In the genomic region with DNA sequence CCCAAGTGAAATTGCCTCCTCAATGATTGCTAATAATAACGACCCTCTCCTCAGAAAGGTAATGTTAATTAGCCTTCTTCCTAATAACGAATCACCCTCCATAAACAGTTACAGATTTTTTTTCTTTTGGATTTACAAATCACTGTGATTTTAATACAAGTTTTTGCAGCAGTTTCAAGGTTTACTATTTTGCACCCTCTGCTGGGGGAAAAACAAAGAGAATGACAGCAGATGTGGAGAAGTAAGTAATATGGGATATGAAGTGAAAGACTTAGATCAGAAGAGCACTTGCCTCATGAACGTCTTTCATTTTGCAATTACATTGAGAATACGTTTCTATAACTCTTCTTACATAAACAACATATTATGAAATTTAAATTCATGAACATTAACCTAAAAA, we compare ENCODE assay signal across 15 cellular contexts. TPM values are rescaled to one million over a fixed set of nuclear protein-coding genes. Genes with fewer than 3 reads are reported as not detected.
A peak's percentile ranks its signal among the peaks of the same experiment; 100 is the strongest.
DNase-seq lines count a peak whose midpoint lies in the region; ATAC-seq, FAIRE-seq and TF ChIP-seq lines count a peak whose summit lies in the region.
"Had no signal": no experiment of that assay in that cellular context is flagged by ENCODE, and none has a peak within 500 bp of the region (broad histone marks: within the 10 kb centered on the region; RNA-seq: fewer than 3 reads in every experiment).

No MANE protein-coding gene starts in this region.

- no peaks in the 10 kb centered on the region for H3K27me3 ChIP-seq in left ventricle myocardium inferior (ENCODE audit: low read depth)
- H3K27me3 ChIP-seq: SJSA1 had no signal

- no peaks in the 10 kb centered on the region for H3K27me3 Mint-ChIP-seq in brain
- H3K27me3 Mint-ChIP-seq: activated CD4-positive, alpha-beta T cell treated with anti-CD3 and anti-CD28 coated beads, Interleukin-2, amount 10 ng/mL, durations not matched to agents 24 days and 14 days; activated naive CD4-positive, alpha-beta T cell treated with anti-CD3 and anti-CD28 coated beads, Interleukin-2, amount 50 U/mL, for 24 hours; stimulated activated naive CD8-positive, alpha-beta T cell treated with anti-CD3 and anti-CD28 coated beads, Interleukin-15, Interleukin-2, amounts not matched to agents 100 ng/mL and 50 ng/mL, for 24 hours had no signal

- peaks cover 0 to 4% (median 0%) of the 10 kb centered on the region in 5 experiments for H3K9me3 Mint-ChIP-seq in brain
- H3K9me3 Mint-ChIP-seq: activated CD4-positive, alpha-beta T cell treated with anti-CD3 and anti-CD28 coated beads, Interleukin-2, amount 10 ng/mL, durations not matched to agents 24 days and 14 days had no signal

- no peaks in the 10 kb centered on the region for H3K36me3 ChIP-seq in left ventricle myocardium inferior
- H3K36me3 ChIP-seq: SJSA1 had no signal

- H3K9me3 ChIP-seq in left ventricle myocardium inferior (replicated peaks), result no peaks in the 10 kb centered on the region
- H3K9me3 ChIP-seq: SJSA1 had no signal

- H3K4me1 ChIP-seq in left ventricle myocardium inferior, result no peaks in the 10 kb centered on the region
- H3K4me1 ChIP-seq: SJSA1 had no signal

- H3K27ac Mint-ChIP-seq in brain, result peak overlapping the region in 2 of 5 experiments; percentile 23 to 41
- H3K27ac Mint-ChIP-seq: activated CD4-positive, alpha-beta T cell treated with anti-CD3 and anti-CD28 coated beads, Interleukin-2, amount 10 ng/mL, durations not matched to agents 24 days and 14 days; activated naive CD4-positive, alpha-beta T cell treated with anti-CD3 and anti-CD28 coated beads, Interleukin-2, amount 50 U/mL, for 24 hours; stimulated activated naive CD8-positive, alpha-beta T cell treated with anti-CD3 and anti-CD28 coated beads, Interleukin-15, Interleukin-2, amounts not matched to agents 100 ng/mL and 50 ng/mL, for 24 hours had no signal

- H3K4me1 Mint-ChIP-seq in brain, result peaks cover 4% of the 10 kb centered on the region
- H3K4me1 Mint-ChIP-seq: activated CD4-positive, alpha-beta T cell treated with anti-CD3 and anti-CD28 coated beads, Interleukin-2, amount 10 ng/mL, durations not matched to agents 24 days and 14 days; activated naive CD4-positive, alpha-beta T cell treated with anti-CD3 and anti-CD28 coated beads, Interleukin-2, amount 50 U/mL, for 24 hours had no signal

- no peak overlapping the region for H3K4me3 ChIP-seq in left ventricle myocardium inferior
- H3K4me3 ChIP-seq: SJSA1 had no signal

- TF ChIP-seq CTCF in left ventricle myocardium inferior (IDR thresholded peaks at IDR 0.05; ENCODE audit: borderline replicate concordance) (peak; percentile 39), brain (conservative IDR thresholded peaks at IDR 0.05) (peak; percentile 49 to 66)

- peak; percentile 51 for FAIRE-seq in islet of Langerhans (lab: Jason Lieb, UNC)

- ATAC-seq in Right ventricle myocardium superior (ENCODE audit: poor library complexity), result no peak

- intact Hi-C loops in left ventricle myocardium inferior (cut with micrococcal nuclease), result no loop called here
- intact Hi-C loops in Right ventricle myocardium superior (cut with DNase I), result no loop called here
- intact Hi-C loops in posterior vena cava (cut with DNase I), result no loop called here

- no peak overlapping the region for H3K4me3 Mint-ChIP-seq in brain
- H3K4me3 Mint-ChIP-seq: activated CD4-positive, alpha-beta T cell treated with anti-CD3 and anti-CD28 coated beads, Interleukin-2, amount 10 ng/mL, durations not matched to agents 24 days and 14 days; activated naive CD4-positive, alpha-beta T cell treated with anti-CD3 and anti-CD28 coated beads, Interleukin-2, amount 50 U/mL, for 24 hours; stimulated activated naive CD8-positive, alpha-beta T cell treated with anti-CD3 and anti-CD28 coated beads, Interleukin-15, Interleukin-2, amounts not matched to agents 100 ng/mL and 50 ng/mL, for 24 hours had no signal

- H3K27ac ChIP-seq in left ventricle myocardium inferior (replicated peaks), result no peak overlapping the region
- H3K27ac ChIP-seq: SJSA1 had no signal

- H3K36me3 Mint-ChIP-seq in brain, result no peaks in the 10 kb centered on the region
- H3K36me3 Mint-ChIP-seq: activated naive CD4-positive, alpha-beta T cell treated with anti-CD3 and anti-CD28 coated beads, Interleukin-2, amount 50 U/mL, for 24 hours had no signal

- DNase-seq in left ventricle myocardium inferior, result no peak
- DNase-seq in Right ventricle myocardium superior, result no peak
- DNase-seq in activated naive CD4-positive, alpha-beta T cell treated with Interleukin-2 at 50 U/mL for 16 hours, result no peak
- no peak for DNase-seq in activated CD8-positive, alpha-beta memory T cell treated with anti-CD3 and anti-CD28 coated beads, Interleukin-2, amount 50 U/mL, for 4 hours
- no peak for DNase-seq in activated naive CD4-positive, alpha-beta T cell treated with anti-CD3 and anti-CD28 coated beads, Interleukin-2, amount 50 U/mL, for 16 hours
- DNase-seq in posterior vena cava (ENCODE audit: low spot score), result no peak
- DNase-seq: activated CD4-positive, alpha-beta T cell treated with anti-CD3 and anti-CD28 coated beads, Interleukin-2, amount 10 ng/mL, durations not matched to agents 24 days and 14 days; C1 segment of cervical spinal cord; effector CD8-positive, alpha-beta T cell; stimulated activated CD4-positive, alpha-beta T cell treated with anti-CD3 and anti-CD28 coated beads, Interleukin-2, amount 100 ng/mL, for 24 hours had no signal

RNA-seq across cellular contexts. Expression of gene CNTN3, which starts 16.1 kb away (rescaled TPM):
- total RNA-seq in left ventricle myocardium inferior, result 1.2 TPM
- 2.2 TPM for total RNA-seq in Right ventricle myocardium superior
- 0.29 TPM for polyA plus RNA-seq in brain (ENCODE audit: insufficient read depth, low read depth, low replicate concordance)
- 1 to 10 TPM; 5.1 to 5.3 TPM for total RNA-seq in posterior vena cava
- total RNA-seq: activated CD4-positive, alpha-beta T cell treated with anti-CD3 and anti-CD28 coated beads, Interleukin-2, amount 10 ng/mL, durations not matched to agents 24 days and 14 days; SJSA1 had no signal
